In genomic region chr9:108081112-108081511, GRCh38 we compare ENCODE assay signal across 24 cellular contexts.
"Had no signal": no experiment of that assay in that cellular context is flagged by ENCODE, and none has a peak within 500 bp of the region (broad histone marks: within the 10 kb centered on the region; RNA-seq: fewer than 3 reads in every experiment).

No MANE protein-coding gene starts in this region.

- H3K4me1 ChIP-seq: esophagus muscularis mucosa, foreskin keratinocyte, gastroesophageal sphincter, lower lobe of right lung had no signal

- DNase-seq: dermis blood vessel endothelial cell; dorsolateral prefrontal cortex; effector CD4-positive, alpha-beta T cell; effector memory CD4-positive, alpha-beta T cell; foreskin keratinocyte; heart left ventricle; hypothalamus; immature natural killer cell; kidney; kidney glomerular epithelial cell; left colon; left ventricle myocardium inferior; lower lobe of right lung; mesenchymal stem cell; mucosa of descending colon had no signal

- H3K4me3 Mint-ChIP-seq: immature natural killer cell, mesothelial cell of epicardium had no signal

- H3K4me1 Mint-ChIP-seq: immature natural killer cell had no signal

- H3K27ac ChIP-seq: coronary artery, dorsolateral prefrontal cortex, esophagus muscularis mucosa, foreskin keratinocyte, gastroesophageal sphincter, hepatocyte, left ventricle myocardium inferior, lower lobe of right lung had no signal

- H3K36me3 Mint-ChIP-seq: immature natural killer cell, mesothelial cell of epicardium had no signal

- H3K36me3 ChIP-seq: esophagus muscularis mucosa, gastroesophageal sphincter, heart left ventricle, left ventricle myocardium inferior, lower lobe of right lung had no signal

- ATAC-seq: foreskin keratinocyte, gastroesophageal sphincter, left colon, left lobe of liver, lower lobe of right lung, mucosa of descending colon had no signal

- H3K4me2 ChIP-seq: hepatocyte had no signal

- H3K27me3 ChIP-seq: esophagus muscularis mucosa, foreskin keratinocyte, gastroesophageal sphincter, heart left ventricle, hepatocyte had no signal

- H3K27ac Mint-ChIP-seq: immature natural killer cell, mesothelial cell of epicardium had no signal

- H3K79me2 ChIP-seq: hepatocyte had no signal

- FAIRE-seq: colon, endothelial cell of umbilical vein, frontal cortex, kidney had no signal

- H3K9me3 Mint-ChIP-seq: mesothelial cell of epicardium had no signal

- H3K4me3 ChIP-seq: coronary artery, dorsolateral prefrontal cortex, esophagus muscularis mucosa, gastroesophageal sphincter, heart left ventricle, hepatocyte, left ventricle myocardium inferior, lower lobe of right lung, mucosa of descending colon had no signal

- H3K9me3 ChIP-seq: esophagus muscularis mucosa, gastroesophageal sphincter, heart left ventricle, left ventricle myocardium inferior, lower lobe of right lung, mucosa of descending colon had no signal

- H2AFZ ChIP-seq: hepatocyte had no signal
